Comparison of ENCODE assay signal across 18 cellular contexts in genomic region chrX:48477960-48478755, GRCh38. TPM values are rescaled to one million over a fixed set of nuclear protein-coding genes. Genes with fewer than 3 reads are reported as not detected.
A peak's percentile ranks its signal among the peaks of the same experiment; 100 is the strongest.
DNase-seq lines count a peak whose midpoint lies in the region; ATAC-seq and TF ChIP-seq lines count a peak whose summit lies in the region.
"Had no signal": no experiment of that assay in that cellular context is flagged by ENCODE, and none has a peak within 500 bp of the region (broad histone marks: within the 10 kb centered on the region; RNA-seq: fewer than 3 reads in every experiment).

No MANE protein-coding gene starts in this region.

- no TSS peak for BruUV-seq in IMR-90 (replicated peaks; lab: Mats Ljungman, UMichigan)

- WGBS in IMR-90 (ENCODE audit: extremely low coverage in 2 of 2, insufficient read length in 1 of 2), 2 experiments, result 77% methylated on average over 8 of the region's 19 CpGs; no CpG with 5 or more reads in 1 of the 2 experiments

- TF ChIP-seq RAD21 in IMR-90 (IDR thresholded peaks at IDR 0.05; ENCODE audit: low read length), result no peak

- intact Hi-C loops in activated CD4-positive, alpha-beta T cell treated with anti-CD3 and anti-CD28 coated beads for 36 hours (cut with DNase I, micrococcal nuclease), result loop anchor here (2.0 to 10.0 kb wide), 7 partner anchors 31 to 996 kb away; partner anchors contain the start of genes EBP (in 1 of the 2), HDAC6 (in 1 of the 2), PORCN (in 1 of the 2) and RBM3 (in 1 of the 2)
- intact Hi-C loops in IMR-90 (cut with micrococcal nuclease), result no loop called here

- no peak overlapping the region for H3K4me3 ChIP-seq in IMR-90 (ENCODE audit: insufficient read depth, low read depth, low read length)
- H3K4me3 ChIP-seq in adipocyte (ENCODE audit: low read length), result peak overlapping the region; percentile 89
- H3K4me3 ChIP-seq: adrenal gland, sigmoid colon had no signal

- H3K9me1 ChIP-seq in IMR-90 (ENCODE audit: insufficient read depth, low read length), result peaks cover 7% of the 10 kb centered on the region

- H3K4me3 Mint-ChIP-seq in activated CD4-positive, alpha-beta T cell treated with anti-CD3 and anti-CD28 coated beads for 36 hours, result peak overlapping the region; percentile 93
- H3K4me3 Mint-ChIP-seq in neural crest cell (peak overlapping the region; percentile 98), immature natural killer cell (no peak overlapping the region)

- H2BK20ac ChIP-seq in IMR-90 (ENCODE audit: low read depth, low read length), result no peak overlapping the region

- H3K9me3 Mint-ChIP-seq in activated CD4-positive, alpha-beta T cell treated with anti-CD3 and anti-CD28 coated beads for 36 hours (ENCODE audit: low read depth), result no peaks in the 10 kb centered on the region
- H3K9me3 Mint-ChIP-seq in neural crest cell (peaks cover 4% of the 10 kb centered on the region), immature natural killer cell (no peaks in the 10 kb centered on the region)

- no peak overlapping the region for H4K8ac ChIP-seq in IMR-90 (ENCODE audit: low read depth in 2 of 2, low read length in 2 of 2)

- H3K4me2 ChIP-seq in IMR-90 (ENCODE audit: low read depth, low read length), result no peak overlapping the region

- CTCF ChIA-PET in activated CD4-positive, alpha-beta T cell treated with anti-CD3 and anti-CD28 coated beads for 36 hours (lab: Charles Lee), result no interaction called here
- CTCF ChIA-PET in IMR-90 (lab: Yijun Ruan, JAX), result no interaction called here

- H3K9ac ChIP-seq in IMR-90 (ENCODE audit: low read depth, low read length), result no peak overlapping the region
- no peak overlapping the region for H3K9ac ChIP-seq in adipocyte (ENCODE audit: low read length)

- H3K27me3 ChIP-seq in IMR-90 (ENCODE audit: control insufficient read depth, insufficient read depth, low read length), result no peaks in the 10 kb centered on the region
- peaks cover 4% of the 10 kb centered on the region for H3K27me3 ChIP-seq in adipocyte (replicated peaks; ENCODE audit: control insufficient read depth, insufficient read depth, low read length)
- H3K27me3 ChIP-seq: adrenal gland, sigmoid colon, stomach had no signal

- dilution Hi-C loops in IMR-90 (cut with HindIII; ENCODE audit: low sequenced_read_pairs, unreplicated experiment), result no loop called here

- no peaks in the 10 kb centered on the region for H3K9me3 ChIP-seq in IMR-90 (ENCODE audit: control insufficient read depth, insufficient read depth, low read length)
- no peaks in the 10 kb centered on the region for H3K9me3 ChIP-seq in adipocyte (ENCODE audit: control insufficient read depth, low read length)
- H3K9me3 ChIP-seq: adrenal gland, sigmoid colon, stomach had no signal

- H2AK5ac ChIP-seq in IMR-90 (ENCODE audit: low read depth, low read length), result no peak overlapping the region

- H3K4me1 Mint-ChIP-seq in activated CD4-positive, alpha-beta T cell treated with anti-CD3 and anti-CD28 coated beads for 36 hours, result peaks cover 36% of the 10 kb centered on the region
- H3K4me1 Mint-ChIP-seq in neural crest cell (peaks cover 25% of the 10 kb centered on the region), immature natural killer cell (peaks cover 26 to 28% of the 10 kb centered on the region in 2 donors)

- no peak overlapping the region for H2AFZ ChIP-seq in IMR-90 (replicated peaks; ENCODE audit: low read length, poor library complexity)

- H3K4me1 ChIP-seq in IMR-90 (ENCODE audit: control insufficient read depth, insufficient read depth, low read length) (no peaks in the 10 kb centered on the region), adipocyte (ENCODE audit: control insufficient read depth, insufficient read depth, low read length) (no peaks in the 10 kb centered on the region)
- H3K4me1 ChIP-seq: adrenal gland had no signal

- peaks cover 35% of the 10 kb centered on the region for H3K36me3 Mint-ChIP-seq in activated CD4-positive, alpha-beta T cell treated with anti-CD3 and anti-CD28 coated beads for 36 hours (ENCODE audit: low read depth)
- H3K36me3 Mint-ChIP-seq in neural crest cell (ENCODE audit: low read depth) (peaks cover 16% of the 10 kb centered on the region), immature natural killer cell (peaks cover 0 to 9% (median 4%) of the 10 kb centered on the region in 3 donors)

- H3K36me3 ChIP-seq in IMR-90 (ENCODE audit: control insufficient read depth, insufficient read depth, low read length) (peaks cover 10% of the 10 kb centered on the region; the same call in 1 of the 2 replicates), adipocyte (ENCODE audit: control insufficient read depth, insufficient read depth, low read length, severe bottlenecking) (peaks cover 16% of the 10 kb centered on the region)

- no peak overlapping the region for H4K5ac ChIP-seq in IMR-90 (ENCODE audit: low read depth, low read length)

- H3K23ac ChIP-seq in IMR-90 (ENCODE audit: low read depth, low read length), result no peak overlapping the region

- in situ Hi-C loops in IMR-90 (cut with MboI; ENCODE audit: low sequenced_read_pairs), result no loop called here

- no peak for DNase-seq in activated CD4-positive, alpha-beta T cell treated with anti-CD3 and anti-CD28 coated beads for 36 hours
- DNase-seq in activated CD4-positive, alpha-beta T cell treated with anti-CD3 and anti-CD28 coated beads, Interleukin-2, amount 50 U/mL, for 4 hours, result no peak
- no peak for DNase-seq in IMR-90
- no peak for DNase-seq in adipocyte (ENCODE audit: low read depth)
- DNase-seq in neural crest cell (ENCODE audit: low read depth, low spot score), result no peak
- DNase-seq in T1000 (lab: John Stamatoyannopoulos, UW), result no peak
- DNase-seq in immature natural killer cell, result no peak
- DNase-seq: 8988T; activated CD4-positive, alpha-beta T cell treated with anti-CD3 and anti-CD28 coated beads for 48 hours; adrenal gland; H7; left ventricle myocardium superior; NCI-H1930; NCI-H526; sigmoid colon; stomach; T-helper 1 cell had no signal

- H3K27ac Mint-ChIP-seq in activated CD4-positive, alpha-beta T cell treated with anti-CD3 and anti-CD28 coated beads for 36 hours, result peak overlapping the region; percentile 90
- H3K27ac Mint-ChIP-seq in neural crest cell (ENCODE audit: unreplicated experiment) (no peak overlapping the region), immature natural killer cell (peak overlapping the region in 2 of 6 donors; percentile 40 to 75)

- peak overlapping the region; percentile 6 for H2AK9ac ChIP-seq in IMR-90 (replicated peaks; ENCODE audit: low read depth, low read length, poor library complexity)

- H3K14ac ChIP-seq in IMR-90 (replicated peaks; ENCODE audit: low read depth, low read length), result no peak overlapping the region

- H3K56ac ChIP-seq in IMR-90 (ENCODE audit: extremely low read depth, insufficient read depth, low read length), result no peak overlapping the region

- H4K91ac ChIP-seq in IMR-90 (ENCODE audit: insufficient read depth, low read depth, low read length), result no peak overlapping the region

- no peak overlapping the region for H3K18ac ChIP-seq in IMR-90 (ENCODE audit: low read depth, low read length)

- H2BK15ac ChIP-seq in IMR-90 (ENCODE audit: low read depth, low read length), result no peak overlapping the region

- H3K27me3 Mint-ChIP-seq in activated CD4-positive, alpha-beta T cell treated with anti-CD3 and anti-CD28 coated beads for 36 hours, result no peaks in the 10 kb centered on the region
- H3K27me3 Mint-ChIP-seq in neural crest cell (ENCODE audit: low read depth) (no peaks in the 10 kb centered on the region), immature natural killer cell (ENCODE audit: low read depth in 3 of 3) (peaks cover 0 to 9% (median 1%) of the 10 kb centered on the region in 3 donors)

- H2BK5ac ChIP-seq in IMR-90 (ENCODE audit: low read depth, low read length, poor library complexity, severe bottlenecking), result no peak overlapping the region

- TF ChIP-seq POLR2A in IMR-90 (IDR thresholded peaks at IDR 0.05; ENCODE audit: low read depth, low read length), result no peak

- H3K27ac ChIP-seq in IMR-90 (ENCODE audit: insufficient read depth, low read length), result no peak overlapping the region
- H3K27ac ChIP-seq: adrenal gland, sigmoid colon had no signal

- H2BK120ac ChIP-seq in IMR-90 (ENCODE audit: low read depth, low read length), result no peak overlapping the region

- no peaks in the 10 kb centered on the region; the same call in 1 of the 2 replicates for H4K20me1 ChIP-seq in IMR-90 (ENCODE audit: insufficient read depth, low read length)

- peaks cover 0 to 23% of the 10 kb centered on the region in 2 experiments; a peak in 2 of 4 replicates for H3K79me1 ChIP-seq in IMR-90 (ENCODE audit: low read depth in 1 of 2, low read length in 2 of 2)

- POLR2A ChIA-PET in activated CD4-positive, alpha-beta T cell treated with anti-CD3 and anti-CD28 coated beads for 36 hours (lab: Charles Lee), result no interaction called here
- POLR2A ChIA-PET in IMR-90 (lab: Charles Lee; ENCODE audit: unreplicated experiment), result no interaction called here

- no peak overlapping the region for H3K4ac ChIP-seq in IMR-90 (ENCODE audit: low read depth, low read length)

- TF ChIP-seq CTCF in IMR-90 (conservative IDR thresholded peaks at IDR 0.05; ENCODE audit: low read depth, low read length) (no peak), neural crest cell (conservative IDR thresholded peaks at IDR 0.05) (no peak)

- no peak for ATAC-seq in activated CD4-positive, alpha-beta T cell treated with anti-CD3 and anti-CD28 coated beads for 36 hours
- no peak for ATAC-seq in IMR-90 (ENCODE audit: low read depth)
- no peak for ATAC-seq in esophagus mucosa
- ATAC-seq: left ventricle myocardium superior had no signal

RNA-seq across cellular contexts. Expression of gene FTSJ1, which starts 2.2 kb away (rescaled TPM):
- 10 to 100 TPM; 73.0 to 93.7 TPM for total RNA-seq in activated CD4-positive, alpha-beta T cell treated with anti-CD3 and anti-CD28 coated beads for 36 hours
- total RNA-seq in IMR-90 (2012; rRNA removed) (54.2 and 59.9 TPM in 2 replicates), neural crest cell (42.2 and 45.8 TPM in 2 replicates), esophagus mucosa (33.8 TPM)
- polyA plus RNA-seq in IMR-90 (2012; rRNA removed) (50.8 and 60.0 TPM in 2 replicates), immature natural killer cell (100 to 1,000 TPM in 1 of 3 donors, 10 to 100 TPM in 2; 73.5 to 115 (median 85.0) TPM)
- 35.2 and 50.8 TPM in 2 replicates for polyA plus RNA-seq in IMR-90 (2012; cell fraction: cytosol; rRNA removed)
- 80.0 and 116 TPM in 2 replicates for polyA plus RNA-seq in IMR-90 (2012; cell fraction: nucleus; rRNA removed; ENCODE audit: low replicate concordance)

RNA-seq across cellular contexts. Expression of gene SLC38A5, which starts 8.1 kb away (rescaled TPM):
- 10 to 100 TPM; 83.5 to 98.1 TPM for total RNA-seq in activated CD4-positive, alpha-beta T cell treated with anti-CD3 and anti-CD28 coated beads for 36 hours
- 12.2 and 12.8 TPM in 2 replicates for total RNA-seq in IMR-90 (2012; rRNA removed)
- polyA plus RNA-seq in IMR-90 (2012; rRNA removed), result 20.0 and 20.4 TPM in 2 replicates
- 12.7 and 26.2 TPM in 2 replicates for polyA plus RNA-seq in IMR-90 (2012; cell fraction: cytosol; rRNA removed)
- 22.6 and 42.7 TPM in 2 replicates for polyA plus RNA-seq in IMR-90 (2012; cell fraction: nucleus; rRNA removed; ENCODE audit: low replicate concordance)
- total RNA-seq in neural crest cell, result 6.5 and 8.8 TPM in 2 replicates
- 13.6 TPM for total RNA-seq in esophagus mucosa
- polyA plus RNA-seq in immature natural killer cell, result 10 to 100 TPM; 24.3 to 48.0 (median 26.5) TPM

RNA-seq across cellular contexts. Expression of gene PORCN, which starts 30.6 kb away (rescaled TPM):
- total RNA-seq in activated CD4-positive, alpha-beta T cell treated with anti-CD3 and anti-CD28 coated beads for 36 hours, result 1 to 10 TPM; 6.9 to 9.0 TPM
- 3.3 and 4.1 TPM in 2 replicates for total RNA-seq in IMR-90 (2012; rRNA removed)
- polyA plus RNA-seq in IMR-90 (2012; rRNA removed), result 10.1 and 11.6 TPM in 2 replicates
- 16.1 and 17.2 TPM in 2 replicates for polyA plus RNA-seq in IMR-90 (2012; cell fraction: cytosol; rRNA removed)
- polyA plus RNA-seq in IMR-90 (2012; cell fraction: nucleus; rRNA removed; ENCODE audit: low replicate concordance), result 12.9 and 36.2 TPM in 2 replicates
- total RNA-seq in neural crest cell, result 13.0 and 14.2 TPM in 2 replicates
- total RNA-seq in esophagus mucosa, result 10.3 TPM
- 10 to 100 TPM; 13.1 to 29.8 (median 18.1) TPM for polyA plus RNA-seq in immature natural killer cell

RNA-seq across cellular contexts. Expression of gene EBP, which starts 43.5 kb away (rescaled TPM):
- total RNA-seq in activated CD4-positive, alpha-beta T cell treated with anti-CD3 and anti-CD28 coated beads for 36 hours, result 100 to 1,000 TPM; 137 to 140 TPM
- total RNA-seq in IMR-90 (2012; rRNA removed) (66.7 and 78.9 TPM in 2 replicates), neural crest cell (155 and 168 TPM in 2 replicates), esophagus mucosa (221 TPM)
- polyA plus RNA-seq in IMR-90 (2012; rRNA removed) (39.4 and 43.2 TPM in 2 replicates), immature natural killer cell (100 to 1,000 TPM; 184 to 314 (median 233) TPM)
- 41.8 and 48.6 TPM in 2 replicates for polyA plus RNA-seq in IMR-90 (2012; cell fraction: cytosol; rRNA removed)
- 24.3 and 62.6 TPM in 2 replicates for polyA plus RNA-seq in IMR-90 (2012; cell fraction: nucleus; rRNA removed; ENCODE audit: low replicate concordance)

Comparison
In these comparisons a context has a peak if more than half of its experiments do, and no peak if none do; other contexts are left out.
1. H3K4me3 Mint-ChIP-seq: peak in activated CD4-positive, alpha-beta T cell treated with anti-CD3 and anti-CD28 coated beads for 36 hours (single experiment) and neural crest cell (single experiment); none in immature natural killer cell (0 of 5).